In the genomic region with DNA sequence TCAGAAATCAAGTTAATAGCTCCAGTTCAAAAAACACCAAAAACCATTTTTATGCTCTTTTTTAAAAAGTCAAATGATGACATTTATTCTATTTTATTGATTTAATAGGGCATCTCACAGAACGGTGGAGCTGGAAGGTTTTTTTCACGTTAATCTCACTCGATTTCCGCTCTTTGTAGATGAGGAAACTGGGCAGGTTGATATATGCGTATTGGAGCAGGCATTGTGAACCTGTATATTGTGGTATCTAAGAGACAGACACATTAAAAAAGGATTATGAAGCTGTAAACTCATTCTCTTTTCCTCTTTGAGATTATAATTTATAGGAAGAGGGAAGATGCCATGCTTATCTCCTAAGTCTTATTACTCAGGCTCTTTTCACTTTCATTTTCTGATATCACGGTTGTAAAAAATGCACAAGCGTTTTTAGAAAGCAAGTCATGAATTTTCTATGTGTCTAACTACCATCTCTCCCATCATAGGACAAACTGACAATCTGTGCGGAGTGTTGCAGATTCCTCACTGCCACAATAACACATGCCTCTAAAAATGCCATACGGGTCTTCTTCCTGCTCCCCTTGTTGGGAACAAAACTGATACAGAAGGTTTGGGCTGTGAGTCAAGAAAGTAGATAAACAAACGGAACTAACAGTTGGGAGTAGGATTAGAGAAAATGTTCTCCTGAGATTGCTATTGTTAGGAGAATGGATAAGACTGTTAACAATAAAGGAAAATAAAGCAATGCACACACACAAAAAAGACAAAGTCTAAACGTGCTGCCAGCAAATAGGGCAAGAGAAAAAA, we compare ENCODE assay signal across 16 cellular contexts.
DNase-seq lines count a peak whose midpoint lies in the region; ATAC-seq, FAIRE-seq and TF ChIP-seq lines count a peak whose summit lies in the region.
"Had no signal": no experiment of that assay in that cellular context is flagged by ENCODE, and none has a peak within 500 bp of the region (broad histone marks: within the 10 kb centered on the region; RNA-seq: fewer than 3 reads in every experiment).

No MANE protein-coding gene starts in this region.

- H3K27ac Mint-ChIP-seq in neural progenitor cell = no peak overlapping the region
- H3K27ac Mint-ChIP-seq in immature natural killer cell = no peak overlapping the region
- H3K27ac Mint-ChIP-seq: activated B cell treated with CpG ODN at 0.5 μM for 24 hours; effector memory CD8-positive, alpha-beta T cell; stimulated activated memory B cell treated with anti-CD40 and anti-IgM and Interleukin-4, amounts not matched to agents 10 μg/mL and 1 μg/mL and 100 μg/mL, for 72 hours had no signal

- no peak overlapping the region for H3K23ac ChIP-seq in H1 (ENCODE audit: insufficient read length)

- peaks cover 10% of the 10 kb centered on the region for H3K4me1 Mint-ChIP-seq in neural progenitor cell
- H3K4me1 Mint-ChIP-seq in immature natural killer cell = no peaks in the 10 kb centered on the region
- H3K4me1 Mint-ChIP-seq: activated B cell treated with CpG ODN at 0.5 μM for 24 hours; stimulated activated memory B cell treated with anti-CD40 and anti-IgM and Interleukin-4, amounts not matched to agents 10 μg/mL and 1 μg/mL and 100 μg/mL, for 72 hours had no signal

- H2BK120ac ChIP-seq in H1 (replicated peaks; ENCODE audit: low read depth, low read length) = no peak overlapping the region

- no peak overlapping the region for H4K8ac ChIP-seq in H1 (ENCODE audit: extremely low read depth, insufficient read depth, low read length)

- no peak for TF ChIP-seq EP300 in H1 (IDR thresholded peaks at IDR 0.05; ENCODE audit: borderline replicate concordance in 1 of 2, low read depth in 2 of 2, low read length in 2 of 2)

- no peak overlapping the region for H2AK5ac ChIP-seq in H1 (ENCODE audit: low read depth, low read length)

- no peaks in the 10 kb centered on the region for H3K79me1 ChIP-seq in H1 (ENCODE audit: low read depth, low read length)

- H3K27me3 ChIP-seq in PC-3 (ENCODE audit: low read length) (no peaks in the 10 kb centered on the region), H1 (replicated peaks in 1 of 4; ENCODE audit: control insufficient read depth in 3 of 4, extremely low read depth in 1 of 4, insufficient read depth in 3 of 4, low read length in 3 of 4) (no peaks in the 10 kb centered on the region), neural progenitor cell (no peaks in the 10 kb centered on the region), small intestine (ENCODE audit: control insufficient read depth in 2 of 2, insufficient read depth in 2 of 2, low read length in 2 of 2) (no peaks in the 10 kb centered on the region)
- H3K27me3 ChIP-seq: uterus had no signal

- H3K27ac ChIP-seq in PC-3 (ENCODE audit: low read length) (no peak overlapping the region), H1 (ENCODE audit: low read depth, low read length) (no peak overlapping the region), neural progenitor cell (no peak overlapping the region), small intestine (ENCODE audit: low read depth in 1 of 2, low read length in 1 of 2) (no peak overlapping the region)
- H3K27ac ChIP-seq: C4-2B, GM23248, uterus had no signal

- H3K14ac ChIP-seq in H1 (ENCODE audit: insufficient read length) = no peak overlapping the region

- no peak for TF ChIP-seq POLR2A in H1 (IDR thresholded peaks at IDR 0.05; ENCODE audit: control extremely low read depth in 1 of 2, low read depth in 2 of 2, low read length in 2 of 2)

- H3K4me3 ChIP-seq in GM12865 (ENCODE audit: low read depth, low read length) = peak overlapping the region; percentile 60
- peak overlapping the region; percentile 60 for H3K4me3 ChIP-seq in PC-3 (ENCODE audit: low read length)
- H3K4me3 ChIP-seq in H1 (ENCODE audit: extremely low read depth in 1 of 4, insufficient read depth in 2 of 4, low read depth in 3 of 4, low read length in 4 of 4) = no peak overlapping the region
- no peak overlapping the region for H3K4me3 ChIP-seq in neural progenitor cell
- no peak overlapping the region for H3K4me3 ChIP-seq in small intestine (ENCODE audit: low read depth in 1 of 2, low read length in 2 of 2)
- H3K4me3 ChIP-seq: GM23248 had no signal

- H3K9me3 ChIP-seq in PC-3 (ENCODE audit: low read length) (no peaks in the 10 kb centered on the region), H1 (ENCODE audit: insufficient read depth in 2 of 2, low read depth in 1 of 2, low read length in 1 of 2) (peaks cover 3 to 8% of the 10 kb centered on the region in 2 experiments), neural progenitor cell (ENCODE audit: low read depth) (peaks cover 11% of the 10 kb centered on the region), small intestine (ENCODE audit: control insufficient read depth, low read depth) (no peaks in the 10 kb centered on the region)

- H3K27me3 Mint-ChIP-seq in neural progenitor cell (ENCODE audit: insufficient read depth, low read depth) (no peaks in the 10 kb centered on the region), immature natural killer cell (ENCODE audit: low read depth in 3 of 3) (peaks cover 0 to 4% (median 0%) of the 10 kb centered on the region in 3 donors)
- H3K27me3 Mint-ChIP-seq: activated B cell treated with CpG ODN at 0.5 μM for 24 hours; effector memory CD8-positive, alpha-beta T cell; stimulated activated memory B cell treated with anti-CD40 and anti-IgM and Interleukin-4, amounts not matched to agents 10 μg/mL and 1 μg/mL and 100 μg/mL, for 72 hours had no signal

- H3K36me3 ChIP-seq in PC-3 (ENCODE audit: low read depth, low read length) = no peaks in the 10 kb centered on the region
- peaks cover 0 to 5% (median 0%) of the 10 kb centered on the region in 4 experiments; a peak in 2 of 8 replicates for H3K36me3 ChIP-seq in H1 (ENCODE audit: control insufficient read depth in 2 of 4, insufficient read depth in 4 of 4, low read length in 3 of 4)
- no peaks in the 10 kb centered on the region for H3K36me3 ChIP-seq in neural progenitor cell
- no peaks in the 10 kb centered on the region for H3K36me3 ChIP-seq in small intestine (ENCODE audit: control insufficient read depth in 2 of 2, insufficient read depth in 2 of 2, low read length in 2 of 2)
- H3K36me3 ChIP-seq: uterus had no signal

- H3K9me3 Mint-ChIP-seq in neural progenitor cell = peaks cover 11% of the 10 kb centered on the region
- H3K9me3 Mint-ChIP-seq in immature natural killer cell = peaks cover 1 to 35% (median 13%) of the 10 kb centered on the region in 6 donors

- H3K9me2 ChIP-seq in PC-3 (replicated peaks; ENCODE audit: low read length) = no peaks in the 10 kb centered on the region

- peak overlapping the region; percentile 54 for H3K4me2 ChIP-seq in PC-3 (ENCODE audit: low read length)
- no peak overlapping the region for H3K4me2 ChIP-seq in H1 (ENCODE audit: insufficient read depth in 1 of 2, low read depth in 2 of 2, low read length in 2 of 2)
- peak overlapping the region; percentile 11 for H3K4me2 ChIP-seq in neural progenitor cell

- no peak overlapping the region for H2BK12ac ChIP-seq in H1 (ENCODE audit: low read depth, low read length)

- WGBS in H1 (ENCODE audit: extremely low coverage in 1 of 2, insufficient coverage in 1 of 2, insufficient read length in 1 of 2, insufficient replicate concordance in 2 of 2, low coverage in 1 of 2, low lambda C conversion rate in 2 of 2, missing lambda C conversion rate in 1 of 2), 2 experiments = 86% methylated on average over 11 of the region's 11 CpGs; no CpG with 5 or more reads in 1 of the 2 experiments
- 46 to 65% (median 55%) methylated on average over 11 of the region's 11 CpGs for WGBS in small intestine, 3 donors

- peak overlapping the region; percentile 50 for H2AFZ ChIP-seq in PC-3 (ENCODE audit: low read length)
- H2AFZ ChIP-seq in H1 (ENCODE audit: low read length) = peak overlapping the region; percentile 74; the same call in 1 of the 2 replicates
- peak overlapping the region; percentile 97 for H2AFZ ChIP-seq in neural progenitor cell (replicated peaks)
- H2AFZ ChIP-seq: GM23248 had no signal

- H4K91ac ChIP-seq in H1 (replicated peaks; ENCODE audit: insufficient read length, low read length) = no peak overlapping the region

- no peak overlapping the region for H3K4ac ChIP-seq in H1 (replicated peaks; ENCODE audit: insufficient read length, low read depth, low read length)

- H3K18ac ChIP-seq in H1 (ENCODE audit: extremely low read depth, low read length) = no peak overlapping the region

- peak; percentile 11 for DNase-seq in GM12865 (ENCODE audit: low read depth)
- DNase-seq in PC-3 = no peak
- DNase-seq in H1 (ENCODE audit: low read depth in 1 of 2, low spot score in 2 of 2) = no peak
- DNase-seq in neural progenitor cell (ENCODE audit: low spot score) = no peak
- no peak for DNase-seq in NCI-H1436 treated with DMSO at 0.1 percent for 48 hours (lab: John Stamatoyannopoulos, UW)
- no peak for DNase-seq in immature natural killer cell
- DNase-seq in NCI-H1417 (lab: John Stamatoyannopoulos, UW) = no peak
- DNase-seq in small intestine = no peak
- DNase-seq: activated B cell treated with CpG ODN at 0.5 μM for 24 hours; activated naive CD4-positive, alpha-beta T cell; effector memory CD8-positive, alpha-beta T cell; GM23248; uterus had no signal

- POLR2A ChIA-PET in PC-3 (lab: Charles Lee; ENCODE audit: unreplicated experiment) (no interaction called here), H1 (lab: Charles Lee; ENCODE audit: partially characterized antibody) (no interaction called here)

- no TSS peak for BruUV-seq in PC-3 (replicated peaks; lab: Mats Ljungman, UMichigan)

- TF ChIP-seq RAD21 in H1 (IDR thresholded peaks at IDR 0.05 in 1 of 2, conservative IDR thresholded peaks at IDR 0.05 in 1 of 2; ENCODE audit: low read depth in 2 of 2, low read length in 2 of 2) = no peak

- TF ChIP-seq CTCF in GM12865 (IDR thresholded peaks at IDR 0.05; ENCODE audit: insufficient read depth, low read depth, low read length, missing control alignments) (no peak), PC-3 (conservative IDR thresholded peaks at IDR 0.05; ENCODE audit: low read depth, low read length) (no peak), H1 (IDR thresholded peaks at IDR 0.05; ENCODE audit: control extremely low read depth in 1 of 3, insufficient read depth in 1 of 3, low read depth in 1 of 3, low read length in 3 of 3) (no peak), neural progenitor cell (IDR thresholded peaks at IDR 0.05) (no peak)

- H3K4me3 Mint-ChIP-seq in neural progenitor cell (no peak overlapping the region), immature natural killer cell (no peak overlapping the region)
- H3K4me3 Mint-ChIP-seq: activated B cell treated with CpG ODN at 0.5 μM for 24 hours; effector memory CD8-positive, alpha-beta T cell; stimulated activated memory B cell treated with anti-CD40 and anti-IgM and Interleukin-4, amounts not matched to agents 10 μg/mL and 1 μg/mL and 100 μg/mL, for 72 hours had no signal

- no peaks in the 10 kb centered on the region for H3F3A ChIP-seq in PC-3 (ENCODE audit: low read length, unreplicated experiment)
- no peaks in the 10 kb centered on the region for H3F3A ChIP-seq in neural progenitor cell (ENCODE audit: low read depth)

- H2BK20ac ChIP-seq in H1 (ENCODE audit: low read length) = no peak overlapping the region

- no peak overlapping the region for H3K56ac ChIP-seq in H1 (replicated peaks; ENCODE audit: insufficient read length, low read depth, low read length)

- H4K20me1 ChIP-seq in PC-3 (ENCODE audit: low read length) = no peaks in the 10 kb centered on the region
- no peaks in the 10 kb centered on the region for H4K20me1 ChIP-seq in H1 (replicated peaks in 1 of 2; ENCODE audit: control insufficient read depth in 1 of 2, insufficient read depth in 2 of 2, low read length in 2 of 2)
- H4K20me1 ChIP-seq in neural progenitor cell (ENCODE audit: low read depth) = no peaks in the 10 kb centered on the region

- intact Hi-C loops in PC-3 (cut with micrococcal nuclease) = no loop called here

- no peak for FAIRE-seq in H1 (lab: Jason Lieb, UNC)
- FAIRE-seq in small intestine (lab: Jason Lieb, UNC) = no peak
- FAIRE-seq: bronchial epithelial cell had no signal

- no peak overlapping the region for H2BK15ac ChIP-seq in H1 (ENCODE audit: low read length)

- no peak for ATAC-seq in PC-3
- ATAC-seq: effector memory CD8-positive, alpha-beta T cell; stimulated activated memory B cell treated with anti-CD40 and anti-IgM and Interleukin-4, amounts not matched to agents 10 μg/mL and 1 μg/mL and 100 μg/mL, for 72 hours had no signal

- CTCF ChIA-PET in PC-3 (lab: Charles Lee) (no interaction called here), H1 (lab: Charles Lee; ENCODE audit: partially characterized antibody) (interaction anchor here (0.6 kb wide), 1 partner anchor 9 kb away, joined by 3 read pairs; no protein-coding TSS in a partner anchor)

- H3K4me1 ChIP-seq in PC-3 (ENCODE audit: insufficient read depth, low read length) (no peaks in the 10 kb centered on the region), H1 (replicated peaks in 1 of 4; ENCODE audit: control insufficient read depth in 3 of 4, insufficient read depth in 4 of 4, low read length in 3 of 4) (0 out of 7 replicates have a peak, but pooled peaks cover 0 to 2% (median 0%) of the 10 kb centered on the region in 4 experiments), neural progenitor cell (peaks cover 22% of the 10 kb centered on the region), small intestine (ENCODE audit: control insufficient read depth in 2 of 2, insufficient read depth in 1 of 2, low read depth in 1 of 2, low read length in 1 of 2) (no peaks in the 10 kb centered on the region)
- H3K4me1 ChIP-seq: uterus had no signal

- no peaks in the 10 kb centered on the region for H3K36me3 Mint-ChIP-seq in neural progenitor cell
- peaks cover 0 to 3% (median 0%) of the 10 kb centered on the region in 3 donors for H3K36me3 Mint-ChIP-seq in immature natural killer cell
- H3K36me3 Mint-ChIP-seq: stimulated activated memory B cell treated with anti-CD40 and anti-IgM and Interleukin-4, amounts not matched to agents 10 μg/mL and 1 μg/mL and 100 μg/mL, for 72 hours had no signal

- no peak overlapping the region for H3K9ac ChIP-seq in PC-3 (ENCODE audit: low read length)
- H3K9ac ChIP-seq in H1 (replicated peaks in 1 of 4; ENCODE audit: extremely low read depth in 1 of 4, low read depth in 3 of 4, low read length in 3 of 4) = no peak overlapping the region
- no peak overlapping the region for H3K9ac ChIP-seq in neural progenitor cell
- H3K9ac ChIP-seq: GM23248 had no signal

- no peak overlapping the region for H2BK5ac ChIP-seq in H1 (ENCODE audit: low read depth, low read length)

- no peak overlapping the region for H4K5ac ChIP-seq in H1 (ENCODE audit: insufficient read length, low read depth, low read length)

- no peaks in the 10 kb centered on the region for H3K23me2 ChIP-seq in H1 (ENCODE audit: low read depth, low read length)

- H3K79me2 ChIP-seq in PC-3 (ENCODE audit: low read length) (no peaks in the 10 kb centered on the region), H1 (ENCODE audit: control insufficient read depth in 1 of 2, insufficient read depth in 2 of 2, low read length in 2 of 2) (no peaks in the 10 kb centered on the region), neural progenitor cell (ENCODE audit: low read depth) (no peaks in the 10 kb centered on the region)

Comparison
In these comparisons a context has a peak if more than half of its experiments do, and no peak if none do; other contexts are left out.
1. H3K4me3 ChIP-seq: peak in GM12865 (single experiment) and PC-3 (single experiment); none in H1 (0 of 4), neural progenitor cell (single experiment) and small intestine (0 of 2).
2. H3K4me2 ChIP-seq: peak in PC-3 (single experiment) and neural progenitor cell (single experiment); none in H1 (0 of 2).
3. Peak in every context shown above with its lines, with median percentiles within 50 percentile points of each other: H2AFZ ChIP-seq.